ENCODE assay signal across 9 cellular contexts in genomic region chrX:134025986-134026731, GRCh38. TPM values are rescaled to one million over a fixed set of nuclear protein-coding genes. Genes with fewer than 3 reads are reported as not detected.
DNase-seq lines count a peak whose midpoint lies in the region; ATAC-seq, FAIRE-seq and TF ChIP-seq lines count a peak whose summit lies in the region.
"Had no signal": no experiment of that assay in that cellular context is flagged by ENCODE, and none has a peak within 500 bp of the region (broad histone marks: within the 10 kb centered on the region; RNA-seq: fewer than 3 reads in every experiment).

No MANE protein-coding gene starts in this region.

- H2AFZ ChIP-seq in mesenchymal stem cell (ENCODE audit: low read depth, low read length): no peak overlapping the region

- H3K9me3 ChIP-seq in A549 (no peaks in the 10 kb centered on the region), adipocyte (ENCODE audit: control insufficient read depth, low read length) (no peaks in the 10 kb centered on the region), mesenchymal stem cell (ENCODE audit: control insufficient read depth, low read length) (no peaks in the 10 kb centered on the region)
- H3K9me3 ChIP-seq: MG63 had no signal

- H2BK12ac ChIP-seq in mesenchymal stem cell (ENCODE audit: low read length in 2 of 2): no peak overlapping the region

- 16% methylated on average over 10 of the region's 11 CpGs for WGBS in A549 (ENCODE audit: missing lambda C conversion rate)
- 47% methylated on average over 6 of the region's 11 CpGs for WGBS in mesenchymal stem cell

- H3K9ac ChIP-seq in adipocyte (ENCODE audit: low read length) (no peak overlapping the region), mesenchymal stem cell (ENCODE audit: low read length) (peak overlapping the region; percentile 56)

- peak overlapping the region; percentile 53; the same call in 2 of the 3 replicates for H3K4me2 ChIP-seq in A549
- no peak overlapping the region for H3K4me2 ChIP-seq in mesenchymal stem cell (ENCODE audit: low read length, poor library complexity, severe bottlenecking)

- DNase-seq in A549 (ENCODE audit: low read depth in 1 of 2, low spot score in 1 of 2): no peak
- no peak for DNase-seq in adipocyte (ENCODE audit: low read depth)
- no peak for DNase-seq in mesenchymal stem cell
- DNase-seq in activated CD8-positive, alpha-beta memory T cell treated with anti-CD3 and anti-CD28 coated beads for 24 hours: no peak
- DNase-seq in kidney glomerular epithelial cell (lab: John Stamatoyannopoulos, UW): no peak

- POLR2A ChIA-PET in A549 (lab: Yijun Ruan, JAX): no interaction called here

- no peak for TF ChIP-seq CTCF in A549 (IDR thresholded peaks at IDR 0.05)

- no peak overlapping the region for H3K14ac ChIP-seq in mesenchymal stem cell (ENCODE audit: low read length in 2 of 2)

- no peak for ATAC-seq in A549
- ATAC-seq in GM21786 (IDR thresholded peaks at IDR 0.05; ENCODE audit: unreplicated experiment): no peak
- no peak for ATAC-seq in GM19455 (IDR thresholded peaks at IDR 0.05; ENCODE audit: unreplicated experiment)

- no peak overlapping the region for H2BK15ac ChIP-seq in mesenchymal stem cell (ENCODE audit: low read depth, poor library complexity, severe bottlenecking)

- H3K18ac ChIP-seq in mesenchymal stem cell (ENCODE audit: low read depth in 1 of 2, low read length in 2 of 2): no peak overlapping the region

- TF ChIP-seq EP300 in A549 (IDR thresholded peaks at IDR 0.05): no peak

- no peak for TF ChIP-seq POLR2A in A549 (IDR thresholded peaks at IDR 0.05; ENCODE audit: low read length)

- FAIRE-seq in A549 (lab: Jason Lieb, UNC): no peak
- peak; percentile 73 for FAIRE-seq in G401.6 (lab: Jason Lieb, UNC)

- H3K4ac ChIP-seq in mesenchymal stem cell (ENCODE audit: low read depth in 1 of 2, low read length in 2 of 2): no peak overlapping the region

- H3K4me3 ChIP-seq in A549: no peak overlapping the region
- peak overlapping the region; percentile 38 for H3K4me3 ChIP-seq in adipocyte (ENCODE audit: low read length)
- peak overlapping the region in 1 of 2 experiments; percentile 74 for H3K4me3 ChIP-seq in mesenchymal stem cell (ENCODE audit: insufficient read depth in 1 of 2, low read depth in 1 of 2, low read length in 2 of 2)
- H3K4me3 ChIP-seq: MG63 had no signal

- H3K27ac ChIP-seq in A549: no peak overlapping the region
- H3K27ac ChIP-seq in mesenchymal stem cell (ENCODE audit: low read length, poor library complexity, severe bottlenecking): no peak overlapping the region

- no peak overlapping the region for H4K91ac ChIP-seq in mesenchymal stem cell (ENCODE audit: low read length)

- H2BK5ac ChIP-seq in mesenchymal stem cell (ENCODE audit: low read depth, low read length, poor library complexity, severe bottlenecking): no peak overlapping the region

- no peaks in the 10 kb centered on the region for H3K36me3 ChIP-seq in adipocyte (ENCODE audit: control insufficient read depth, insufficient read depth, low read length, severe bottlenecking)
- H3K36me3 ChIP-seq in mesenchymal stem cell (ENCODE audit: control insufficient read depth in 1 of 2, insufficient read depth in 2 of 2, low read depth in 1 of 2, low read length in 2 of 2): no peaks in the 10 kb centered on the region
- H3K36me3 ChIP-seq: MG63 had no signal

- CTCF ChIA-PET in A549 (lab: Yijun Ruan, JAX): interaction anchor here (1.1 to 1.5 kb wide), 4 partner anchors 13 to 235 kb away, joined by 3 to 5 read pairs (median 4); no protein-coding TSS in a partner anchor

- H3K27me3 ChIP-seq in adipocyte (replicated peaks; ENCODE audit: control insufficient read depth, insufficient read depth, low read length): peaks cover 10% of the 10 kb centered on the region
- H3K27me3 ChIP-seq in mesenchymal stem cell (ENCODE audit: control insufficient read depth in 1 of 2, insufficient read depth in 1 of 2, low read length in 2 of 2): peaks cover 0 to 8% of the 10 kb centered on the region in 2 experiments
- H3K27me3 ChIP-seq: MG63 had no signal

- no peak overlapping the region for H4K8ac ChIP-seq in mesenchymal stem cell (ENCODE audit: low read length)

- no peak overlapping the region for H2BK120ac ChIP-seq in mesenchymal stem cell (ENCODE audit: low read depth, low read length)

- H3K23ac ChIP-seq in mesenchymal stem cell (ENCODE audit: low read length in 2 of 2): no peak overlapping the region

- H3K4me1 ChIP-seq in A549 (no peaks in the 10 kb centered on the region), adipocyte (ENCODE audit: control insufficient read depth, insufficient read depth, low read length) (peaks cover 15% of the 10 kb centered on the region), mesenchymal stem cell (ENCODE audit: control insufficient read depth, insufficient read depth, low read depth, low read length) (no peaks in the 10 kb centered on the region)

- no peak for TF ChIP-seq RAD21 in A549 (conservative IDR thresholded peaks at IDR 0.05 in 1 of 2, IDR thresholded peaks at IDR 0.05 in 1 of 2)

- H3K79me1 ChIP-seq in mesenchymal stem cell (replicated peaks; ENCODE audit: low read length, poor library complexity, severe bottlenecking): no peaks in the 10 kb centered on the region

- no peak overlapping the region for H2AK5ac ChIP-seq in mesenchymal stem cell (ENCODE audit: low read length, severe bottlenecking)

TF ChIP-seq in A549, 52 proteins besides CTCF, POLR2A, EP300 and RAD21:
- TF ChIP-seq MAX (IDR thresholded peaks at IDR 0.05): no peak
- TF ChIP-seq FOXS1 (CRISPR knock-in tag; IDR thresholded peaks at IDR 0.05): no peak

RNA-seq across cellular contexts. Expression of gene GPC3, which starts 40.8 kb away (rescaled TPM):
- polyA plus RNA-seq in A549 (2011; rRNA removed): 0.04 TPM in 1 of 2 replicates, not detected in the other
- polyA plus RNA-seq in A549 (2012; cell fraction: cytosol; rRNA removed): not detected in 2 replicates
- 0.01 TPM in 1 of 2 replicates, not detected in the other for polyA plus RNA-seq in A549 (2012; cell fraction: nucleus; rRNA removed)
- not detected in 3 replicates for polyA plus RNA-seq in A549 (2017; fragmentation: RNase III; extraction: RNeasy Plus Mini Kit Qiagen cat#74134 plus additional on column Dnase treatment)
- not detected in 2 replicates for polyA minus RNA-seq in A549 (2011; rRNA and poly(A)+ RNA removed)
- polyA plus RNA-seq in mesenchymal stem cell (2013, experiment 1 of 2): 7.5 TPM
- 7.3 TPM for polyA plus RNA-seq in mesenchymal stem cell (2013, experiment 2 of 2)
